In the genomic region with DNA sequence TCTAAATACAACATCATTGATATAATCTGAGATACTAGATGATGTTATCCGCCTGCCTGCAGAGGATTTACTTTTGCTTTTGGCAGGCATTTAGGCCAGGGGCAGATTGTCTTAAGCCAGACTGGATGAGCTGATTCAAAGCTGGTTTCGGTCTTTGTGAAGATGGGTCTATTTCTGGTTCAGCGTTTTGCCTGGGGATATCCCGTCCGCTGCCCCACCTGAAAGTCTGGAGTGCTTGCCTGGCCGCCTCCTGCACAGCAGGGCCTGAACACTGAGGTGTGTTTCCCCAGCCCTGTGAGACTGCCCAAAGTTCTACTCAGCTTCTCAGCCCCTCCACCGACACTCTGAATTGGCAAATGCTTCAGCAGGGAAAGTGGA, we compare ENCODE assay signal across 13 cellular contexts.
A peak's percentile ranks its signal among the peaks of the same experiment; 100 is the strongest.
DNase-seq lines count a peak whose midpoint lies in the region; ATAC-seq and TF ChIP-seq lines count a peak whose summit lies in the region.
"Had no signal": no experiment of that assay in that cellular context is flagged by ENCODE, and none has a peak within 500 bp of the region (broad histone marks: within the 10 kb centered on the region; RNA-seq: fewer than 3 reads in every experiment).

No MANE protein-coding gene starts in this region.

- H3K18ac ChIP-seq in mesenchymal stem cell (ENCODE audit: low read depth in 1 of 2, low read length in 2 of 2) = no peak overlapping the region

- H3K36me3 Mint-ChIP-seq in nephron progenitor cell (ENCODE audit: low read depth) = peaks cover 2% of the 10 kb centered on the region
- H3K36me3 Mint-ChIP-seq in activated T-helper 1 cell treated with anti-CD3 and anti-CD28 coated beads, Interleukin-12 subunit alpha, Interleukin-12 subunit beta, Interleukin-2, Interleukin-4 antibody, amounts not matched to agents 30 ng/mL and 10 ng/mL and 1 ng/mL, durations not matched to agents 14 hours and 24 hours and 36 hours (ENCODE audit: low read depth) = no peaks in the 10 kb centered on the region

- H3K27me3 ChIP-seq in mesenchymal stem cell (ENCODE audit: control insufficient read depth in 1 of 2, insufficient read depth in 1 of 2, low read length in 2 of 2) = peaks cover 4 to 63% of the 10 kb centered on the region in 2 experiments
- H3K27me3 ChIP-seq: ascending aorta had no signal

- no peak overlapping the region for H2BK5ac ChIP-seq in mesenchymal stem cell (ENCODE audit: low read depth, low read length, poor library complexity, severe bottlenecking)

- H3K4me1 Mint-ChIP-seq in nephron progenitor cell = peaks cover 72% of the 10 kb centered on the region
- H3K4me1 Mint-ChIP-seq in activated T-helper 1 cell treated with anti-CD3 and anti-CD28 coated beads, Interleukin-12 subunit alpha, Interleukin-12 subunit beta, Interleukin-2, Interleukin-4 antibody, amounts not matched to agents 30 ng/mL and 10 ng/mL and 1 ng/mL, durations not matched to agents 14 hours and 24 hours and 36 hours (ENCODE audit: low read depth) = peaks cover 49% of the 10 kb centered on the region

- ATAC-seq in GM18508 (IDR thresholded peaks at IDR 0.05; ENCODE audit: insufficient read depth, unreplicated experiment) = peak; percentile 52
- peak; percentile 68 for ATAC-seq in GM21529 (IDR thresholded peaks at IDR 0.05; ENCODE audit: unreplicated experiment)
- ATAC-seq in HG03103 (IDR thresholded peaks at IDR 0.05; ENCODE audit: low read depth, unreplicated experiment) = peak; percentile 49

- H3K14ac ChIP-seq in mesenchymal stem cell (ENCODE audit: low read length in 2 of 2) = no peak overlapping the region

- no peak overlapping the region for H3K4me2 ChIP-seq in mesenchymal stem cell (ENCODE audit: low read length, poor library complexity, severe bottlenecking)

- H2AFZ ChIP-seq in mesenchymal stem cell (ENCODE audit: low read depth, low read length) = no peak overlapping the region
- H2AFZ ChIP-seq: parathyroid adenoma had no signal

- H3K9me3 Mint-ChIP-seq in nephron progenitor cell = peaks cover 2% of the 10 kb centered on the region
- peaks cover under 1% of the 10 kb centered on the region for H3K9me3 Mint-ChIP-seq in activated T-helper 1 cell treated with anti-CD3 and anti-CD28 coated beads, Interleukin-12 subunit alpha, Interleukin-12 subunit beta, Interleukin-2, Interleukin-4 antibody, amounts not matched to agents 30 ng/mL and 10 ng/mL and 1 ng/mL, durations not matched to agents 14 hours and 24 hours and 36 hours

- no peak overlapping the region for H4K8ac ChIP-seq in mesenchymal stem cell (ENCODE audit: low read length)

- no peak for DNase-seq in nephron progenitor cell
- no peak for DNase-seq in activated T-helper 1 cell treated with anti-CD3 and anti-CD28 coated beads, Interleukin-12 subunit alpha, Interleukin-12 subunit beta, Interleukin-2, Interleukin-4 antibody, amounts not matched to agents 30 ng/mL and 10 ng/mL and 1 ng/mL, durations not matched to agents 14 hours and 24 hours and 36 hours (ENCODE audit: low spot score)
- DNase-seq in NCI-H2107 (lab: John Stamatoyannopoulos, UW) = no peak
- DNase-seq in mesenchymal stem cell = no peak
- DNase-seq: activated CD4-positive, alpha-beta T cell treated with anti-CD3 and anti-CD28 coated beads for 1 hour; activated T-cell treated with anti-CD3 and anti-CD28 coated beads, Interleukin-2, amount 50 U/mL, for 72 hours; MV-4-11; NCI-H2227 treated with DMSO at 0.1 percent for 48 hours had no signal

- H3K4me3 Mint-ChIP-seq in nephron progenitor cell = no peak overlapping the region
- H3K4me3 Mint-ChIP-seq in activated T-helper 1 cell treated with anti-CD3 and anti-CD28 coated beads, Interleukin-12 subunit alpha, Interleukin-12 subunit beta, Interleukin-2, Interleukin-4 antibody, amounts not matched to agents 30 ng/mL and 10 ng/mL and 1 ng/mL, durations not matched to agents 14 hours and 24 hours and 36 hours = no peak overlapping the region

- H3K9ac ChIP-seq in mesenchymal stem cell (ENCODE audit: low read length) = no peak overlapping the region
- H3K9ac ChIP-seq: parathyroid adenoma had no signal

- intact Hi-C loops in activated T-helper 1 cell treated with anti-CD3 and anti-CD28 coated beads, Interleukin-12 subunit alpha, Interleukin-12 subunit beta, Interleukin-2, Interleukin-4 antibody, amounts not matched to agents 30 ng/mL and 10 ng/mL and 1 ng/mL, durations not matched to agents 14 hours and 24 hours and 36 hours (cut with micrococcal nuclease) = loop anchor here (10.0 kb wide), 2 partner anchors 417 to 517 kb away; no protein-coding TSS in a partner anchor

- H3K36me3 ChIP-seq in mesenchymal stem cell (ENCODE audit: control insufficient read depth in 1 of 2, insufficient read depth in 2 of 2, low read depth in 1 of 2, low read length in 2 of 2) = no peaks in the 10 kb centered on the region
- H3K36me3 ChIP-seq: ascending aorta had no signal

- H3K9me3 ChIP-seq in mesenchymal stem cell (ENCODE audit: control insufficient read depth, low read length) = no peaks in the 10 kb centered on the region
- H3K9me3 ChIP-seq: ascending aorta had no signal

- no peak overlapping the region for H3K23ac ChIP-seq in mesenchymal stem cell (ENCODE audit: low read length in 2 of 2)

- H3K4me1 ChIP-seq in mesenchymal stem cell (ENCODE audit: control insufficient read depth, insufficient read depth, low read depth, low read length) = peaks cover 8% of the 10 kb centered on the region
- H3K4me1 ChIP-seq: ascending aorta, parathyroid adenoma had no signal

- no peak overlapping the region for H2AK5ac ChIP-seq in mesenchymal stem cell (ENCODE audit: low read length, severe bottlenecking)

- no peak overlapping the region for H3K27ac ChIP-seq in mesenchymal stem cell (ENCODE audit: low read length, poor library complexity, severe bottlenecking)
- H3K27ac ChIP-seq: ascending aorta, parathyroid adenoma had no signal

- no peak overlapping the region for H3K4me3 ChIP-seq in mesenchymal stem cell (ENCODE audit: insufficient read depth in 1 of 2, low read depth in 1 of 2, low read length in 2 of 2)
- H3K4me3 ChIP-seq: ascending aorta had no signal

- H3K27ac Mint-ChIP-seq in nephron progenitor cell = peak overlapping the region; percentile 58
- H3K27ac Mint-ChIP-seq in activated T-helper 1 cell treated with anti-CD3 and anti-CD28 coated beads, Interleukin-12 subunit alpha, Interleukin-12 subunit beta, Interleukin-2, Interleukin-4 antibody, amounts not matched to agents 30 ng/mL and 10 ng/mL and 1 ng/mL, durations not matched to agents 14 hours and 24 hours and 36 hours = no peak overlapping the region

- no peak overlapping the region for H2BK15ac ChIP-seq in mesenchymal stem cell (ENCODE audit: low read depth, poor library complexity, severe bottlenecking)

- no peak overlapping the region for H2BK12ac ChIP-seq in mesenchymal stem cell (ENCODE audit: low read length in 2 of 2)

- TF ChIP-seq CTCF in nephron progenitor cell (IDR thresholded peaks at IDR 0.05) = no peak

- no peak overlapping the region for H2BK120ac ChIP-seq in mesenchymal stem cell (ENCODE audit: low read depth, low read length)

- H3K4ac ChIP-seq in mesenchymal stem cell (ENCODE audit: low read depth in 1 of 2, low read length in 2 of 2) = no peak overlapping the region

- H3K79me1 ChIP-seq in mesenchymal stem cell (replicated peaks; ENCODE audit: low read length, poor library complexity, severe bottlenecking) = no peaks in the 10 kb centered on the region

- 96% methylated on average over 7 of the region's 7 CpGs for WGBS in mesenchymal stem cell

- no peak overlapping the region for H4K91ac ChIP-seq in mesenchymal stem cell (ENCODE audit: low read length)

- H3K27me3 Mint-ChIP-seq in nephron progenitor cell (ENCODE audit: low read depth, poor library complexity) = peaks cover 9% of the 10 kb centered on the region
- no peaks in the 10 kb centered on the region for H3K27me3 Mint-ChIP-seq in activated T-helper 1 cell treated with anti-CD3 and anti-CD28 coated beads, Interleukin-12 subunit alpha, Interleukin-12 subunit beta, Interleukin-2, Interleukin-4 antibody, amounts not matched to agents 30 ng/mL and 10 ng/mL and 1 ng/mL, durations not matched to agents 14 hours and 24 hours and 36 hours (ENCODE audit: insufficient read depth)
